18 cellular contexts compared by ENCODE assay signal in the genomic region with DNA sequence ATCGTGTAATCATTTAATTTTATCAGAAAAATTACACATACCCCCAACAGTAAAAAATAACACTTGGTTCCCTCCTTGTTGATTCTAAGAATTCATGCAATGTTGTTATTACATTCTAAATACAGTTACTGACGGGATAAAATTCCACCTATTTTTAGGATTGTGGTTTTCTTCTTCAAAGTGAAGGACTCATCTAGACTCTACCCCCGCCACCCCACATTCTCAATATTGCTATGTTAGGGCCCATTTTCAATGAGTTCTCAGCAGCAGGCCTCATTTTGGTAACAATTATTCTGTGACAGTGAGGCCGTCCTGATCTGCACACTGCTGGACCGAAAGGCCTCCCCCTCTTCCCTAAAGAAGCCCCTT. TPM values are rescaled to one million over a fixed set of nuclear protein-coding genes. Genes with fewer than 3 reads are reported as not detected.
DNase-seq lines count a peak whose midpoint lies in the region; ATAC-seq and TF ChIP-seq lines count a peak whose summit lies in the region.
"Had no signal": no experiment of that assay in that cellular context is flagged by ENCODE, and none has a peak within 500 bp of the region (broad histone marks: within the 10 kb centered on the region; RNA-seq: fewer than 3 reads in every experiment).

No MANE protein-coding gene starts in this region.

- in situ Hi-C loops in astrocyte of the spinal cord (cut with HindIII; ENCODE audit: low sequenced_read_pairs) = no loop called here

- no peak for DNase-seq in natural killer cell treated with Interleukin-12 subunit alpha and Interleukin-12 subunit beta and Interleukin-15 and Interleukin-18, amount 100 ng/mL, for 72 hours (ENCODE audit: low spot score)
- DNase-seq in natural killer cell (no peak), GM12864 (ENCODE audit: low read depth) (no peak), astrocyte of the spinal cord (ENCODE audit: low read depth, low spot score) (peak; percentile 40), cortex of kidney (lab: John Stamatoyannopoulos, UW) (no peak), left cardiac atrium (no peak)
- DNase-seq in stimulated activated naive CD8-positive, alpha-beta T cell treated with anti-CD3 and anti-CD28 coated beads, Interleukin-15, amount 100 ng/mL, for 72 hours = peak in 1 of 2 donors; percentile 55
- DNase-seq: adrenal gland, caudate nucleus, GF-D8, GOT3, left colon, NCI-H1417, NCI-H524 treated with DMSO at 0.1 percent for 48 hours, SHP77 treated with DMSO at 0.1 percent for 48 hours, uterus, WERI-Rb-1 had no signal

- TF ChIP-seq CTCF in natural killer cell (IDR thresholded peaks at IDR 0.05) (no peak), GM12864 (IDR thresholded peaks at IDR 0.05; ENCODE audit: low read depth, low read length, missing control alignments) (no peak), astrocyte of the spinal cord (IDR thresholded peaks at IDR 0.05; ENCODE audit: low read depth, low read length) (no peak)

- H3K4me3 Mint-ChIP-seq in natural killer cell treated with Interleukin-12 subunit alpha and Interleukin-12 subunit beta and Interleukin-15 and Interleukin-18, amount 100 ng/mL, for 72 hours = no peak overlapping the region
- H3K4me3 Mint-ChIP-seq in natural killer cell = no peak overlapping the region
- H3K4me3 Mint-ChIP-seq in stimulated activated naive CD8-positive, alpha-beta T cell treated with anti-CD3 and anti-CD28 coated beads, Interleukin-15, amount 100 ng/mL, for 72 hours = peak overlapping the region in 1 of 2 donors; percentile 64

- intact Hi-C loops in natural killer cell (cut with micrococcal nuclease) = no loop called here
- intact Hi-C loops in left cardiac atrium (cut with DNase I) = no loop called here

- H3K27ac Mint-ChIP-seq in natural killer cell treated with Interleukin-12 subunit alpha and Interleukin-12 subunit beta and Interleukin-15 and Interleukin-18, amount 100 ng/mL, for 72 hours = no peak overlapping the region
- no peak overlapping the region for H3K27ac Mint-ChIP-seq in natural killer cell
- no peak overlapping the region for H3K27ac Mint-ChIP-seq in stimulated activated naive CD8-positive, alpha-beta T cell treated with anti-CD3 and anti-CD28 coated beads, Interleukin-15, amount 100 ng/mL, for 72 hours

- ATAC-seq in natural killer cell treated with Interleukin-12 subunit alpha and Interleukin-12 subunit beta and Interleukin-15 and Interleukin-18, amount 100 ng/mL, for 72 hours = peak; percentile 37 to 55
- ATAC-seq in natural killer cell (no peak), left cardiac atrium (no peak)
- peak; percentile 64 for ATAC-seq in stimulated activated naive CD8-positive, alpha-beta T cell treated with anti-CD3 and anti-CD28 coated beads, Interleukin-15, amount 100 ng/mL, for 72 hours
- ATAC-seq: esophagus mucosa, left colon had no signal

- peaks cover 8% of the 10 kb centered on the region for H3K36me3 Mint-ChIP-seq in natural killer cell treated with Interleukin-12 subunit alpha and Interleukin-12 subunit beta and Interleukin-15 and Interleukin-18, amount 100 ng/mL, for 72 hours
- H3K36me3 Mint-ChIP-seq in natural killer cell = no peaks in the 10 kb centered on the region

- H3K4me3 ChIP-seq in GM12864 (ENCODE audit: low read depth, low read length) (peak overlapping the region; percentile 30), astrocyte of the spinal cord (ENCODE audit: low read depth, low read length) (no peak overlapping the region)
- H3K4me3 ChIP-seq: adrenal gland, uterus had no signal

- peaks cover 3% of the 10 kb centered on the region for H3K9me3 Mint-ChIP-seq in natural killer cell treated with Interleukin-12 subunit alpha and Interleukin-12 subunit beta and Interleukin-15 and Interleukin-18, amount 100 ng/mL, for 72 hours
- H3K9me3 Mint-ChIP-seq in natural killer cell = no peaks in the 10 kb centered on the region
- H3K9me3 Mint-ChIP-seq in stimulated activated naive CD8-positive, alpha-beta T cell treated with anti-CD3 and anti-CD28 coated beads, Interleukin-15, amount 100 ng/mL, for 72 hours = peaks cover 0 to 8% of the 10 kb centered on the region in 2 donors

- H3K27me3 Mint-ChIP-seq in natural killer cell treated with Interleukin-12 subunit alpha and Interleukin-12 subunit beta and Interleukin-15 and Interleukin-18, amount 100 ng/mL, for 72 hours = no peaks in the 10 kb centered on the region
- H3K27me3 Mint-ChIP-seq in natural killer cell (ENCODE audit: low read depth in 2 of 2) = no peaks in the 10 kb centered on the region
- H3K27me3 Mint-ChIP-seq in stimulated activated naive CD8-positive, alpha-beta T cell treated with anti-CD3 and anti-CD28 coated beads, Interleukin-15, amount 100 ng/mL, for 72 hours = no peaks in the 10 kb centered on the region

- H3K4me1 Mint-ChIP-seq in natural killer cell treated with Interleukin-12 subunit alpha and Interleukin-12 subunit beta and Interleukin-15 and Interleukin-18, amount 100 ng/mL, for 72 hours (ENCODE audit: low read depth in 2 of 2) = peaks cover 49 to 57% of the 10 kb centered on the region in 2 donors
- peaks cover 0 to 48% of the 10 kb centered on the region in 2 donors for H3K4me1 Mint-ChIP-seq in natural killer cell
- no peaks in the 10 kb centered on the region for H3K4me1 Mint-ChIP-seq in stimulated activated naive CD8-positive, alpha-beta T cell treated with anti-CD3 and anti-CD28 coated beads, Interleukin-15, amount 100 ng/mL, for 72 hours

RNA-seq across cellular contexts. Expression of a gene that starts 43.5 kb away (rescaled TPM):
- 100 to 1,000 TPM; 132 to 167 TPM for total RNA-seq in natural killer cell treated with Interleukin-12 subunit alpha and Interleukin-12 subunit beta and Interleukin-15 and Interleukin-18, amount 100 ng/mL, for 72 hours
- total RNA-seq in natural killer cell = 100 to 1,000 TPM; 382 to 392 (median 389) TPM
- total RNA-seq in left cardiac atrium = 10 to 100 TPM; 16.0 to 17.4 TPM

Comparison
In these comparisons a context has a peak if more than half of its experiments do, and no peak if none do; other contexts are left out.
1. ATAC-seq: peak in natural killer cell treated with Interleukin-12 subunit alpha and Interleukin-12 subunit beta and Interleukin-15 and Interleukin-18, amount 100 ng/mL, for 72 hours (2 of 2) and stimulated activated naive CD8-positive, alpha-beta T cell treated with anti-CD3 and anti-CD28 coated beads, Interleukin-15, amount 100 ng/mL, for 72 hours (single experiment); none in natural killer cell (0 of 3) and left cardiac atrium (0 of 2).
2. RNA of a gene that starts 43.5 kb away (total RNA-seq): 382 to 392 TPM in natural killer cell and 132 to 167 TPM in natural killer cell treated with Interleukin-12 subunit alpha and Interleukin-12 subunit beta and Interleukin-15 and Interleukin-18, amount 100 ng/mL, for 72 hours; 16.0 to 17.4 TPM in left cardiac atrium; every median in the first group is over 4 times any median in the second.